ENCODE assay signal across 21 cellular contexts in genomic region chr11:70080763-70081162, GRCh38. TPM values are rescaled to one million over a fixed set of nuclear protein-coding genes. Genes with fewer than 3 reads are reported as not detected.
DNase-seq lines count a peak whose midpoint lies in the region; ATAC-seq and TF ChIP-seq lines count a peak whose summit lies in the region.
"Had no signal": no experiment of that assay in that cellular context is flagged by ENCODE, and none has a peak within 500 bp of the region (broad histone marks: within the 10 kb centered on the region; RNA-seq: fewer than 3 reads in every experiment).

No MANE protein-coding gene starts in this region.

- no peaks in the 10 kb centered on the region for H3K9me3 ChIP-seq in thoracic aorta
- H3K9me3 ChIP-seq: esophagus muscularis mucosa, heart left ventricle, transverse colon had no signal

- no peaks in the 10 kb centered on the region for H3K4me1 Mint-ChIP-seq in activated CD4-positive, alpha-beta T cell treated with anti-CD3 and anti-CD28 coated beads for 36 hours
- H3K4me1 Mint-ChIP-seq in activated CD4-positive, alpha-beta T cell treated with anti-CD3 and anti-CD28 coated beads, Interleukin-2, amount 10 ng/mL, durations not matched to agents 24 days and 14 days, result no peaks in the 10 kb centered on the region
- no peaks in the 10 kb centered on the region for H3K4me1 Mint-ChIP-seq in activated T-helper 1 cell treated with anti-CD3 and anti-CD28 coated beads, Interleukin-12 subunit alpha, Interleukin-12 subunit beta, Interleukin-2, Interleukin-4 antibody, amounts not matched to agents 30 ng/mL and 10 ng/mL and 1 ng/mL, durations not matched to agents 14 hours and 24 hours and 36 hours (ENCODE audit: low read depth)
- H3K4me1 Mint-ChIP-seq: brain had no signal

- peak overlapping the region; percentile 75 for H3K4me3 ChIP-seq in thoracic aorta
- H3K4me3 ChIP-seq: transverse colon had no signal

- no peak overlapping the region for H3K4me3 Mint-ChIP-seq in activated CD4-positive, alpha-beta T cell treated with anti-CD3 and anti-CD28 coated beads for 36 hours
- H3K4me3 Mint-ChIP-seq in activated CD4-positive, alpha-beta T cell treated with anti-CD3 and anti-CD28 coated beads, Interleukin-2, amount 10 ng/mL, durations not matched to agents 24 days and 14 days, result no peak overlapping the region
- no peak overlapping the region for H3K4me3 Mint-ChIP-seq in activated T-helper 1 cell treated with anti-CD3 and anti-CD28 coated beads, Interleukin-12 subunit alpha, Interleukin-12 subunit beta, Interleukin-2, Interleukin-4 antibody, amounts not matched to agents 30 ng/mL and 10 ng/mL and 1 ng/mL, durations not matched to agents 14 hours and 24 hours and 36 hours
- H3K4me3 Mint-ChIP-seq: brain, WTC11 had no signal

- H3K27ac ChIP-seq in thoracic aorta, result peak overlapping the region; percentile 78 to 88
- H3K27ac ChIP-seq: esophagus muscularis mucosa, transverse colon had no signal

- peaks cover 21% of the 10 kb centered on the region for H3K27me3 Mint-ChIP-seq in activated CD4-positive, alpha-beta T cell treated with anti-CD3 and anti-CD28 coated beads for 36 hours
- peaks cover 35% of the 10 kb centered on the region for H3K27me3 Mint-ChIP-seq in activated CD4-positive, alpha-beta T cell treated with anti-CD3 and anti-CD28 coated beads, Interleukin-2, amount 10 ng/mL, durations not matched to agents 24 days and 14 days
- H3K27me3 Mint-ChIP-seq in activated T-helper 1 cell treated with anti-CD3 and anti-CD28 coated beads, Interleukin-12 subunit alpha, Interleukin-12 subunit beta, Interleukin-2, Interleukin-4 antibody, amounts not matched to agents 30 ng/mL and 10 ng/mL and 1 ng/mL, durations not matched to agents 14 hours and 24 hours and 36 hours (ENCODE audit: insufficient read depth), result peaks cover 17% of the 10 kb centered on the region

- TF ChIP-seq CTCF in thoracic aorta (IDR thresholded peaks at IDR 0.05), result no peak

- CTCF ChIA-PET in activated CD4-positive, alpha-beta T cell treated with anti-CD3 and anti-CD28 coated beads for 36 hours (lab: Charles Lee), result no interaction called here

- H3K27me3 ChIP-seq in thoracic aorta (replicated peaks; ENCODE audit: insufficient read depth), result no peaks in the 10 kb centered on the region

- H3K36me3 Mint-ChIP-seq in activated CD4-positive, alpha-beta T cell treated with anti-CD3 and anti-CD28 coated beads for 36 hours (ENCODE audit: low read depth), result no peaks in the 10 kb centered on the region
- H3K36me3 Mint-ChIP-seq in activated CD4-positive, alpha-beta T cell treated with anti-CD3 and anti-CD28 coated beads, Interleukin-2, amount 10 ng/mL, durations not matched to agents 24 days and 14 days (ENCODE audit: low read depth), result no peaks in the 10 kb centered on the region
- H3K36me3 Mint-ChIP-seq in activated T-helper 1 cell treated with anti-CD3 and anti-CD28 coated beads, Interleukin-12 subunit alpha, Interleukin-12 subunit beta, Interleukin-2, Interleukin-4 antibody, amounts not matched to agents 30 ng/mL and 10 ng/mL and 1 ng/mL, durations not matched to agents 14 hours and 24 hours and 36 hours (ENCODE audit: low read depth), result no peaks in the 10 kb centered on the region
- H3K36me3 Mint-ChIP-seq: brain, WTC11 had no signal

- no peak for ATAC-seq in activated CD4-positive, alpha-beta T cell treated with anti-CD3 and anti-CD28 coated beads for 36 hours
- no peak for ATAC-seq in thoracic aorta (ENCODE audit: insufficient number of reproducible peaks, low FRiP score, low read depth)
- no peak for ATAC-seq in GM21367 (IDR thresholded peaks at IDR 0.05; ENCODE audit: unreplicated experiment)
- ATAC-seq: heart left ventricle, Panc1, WTC11 had no signal

- POLR2A ChIA-PET in activated CD4-positive, alpha-beta T cell treated with anti-CD3 and anti-CD28 coated beads for 36 hours (lab: Charles Lee), result no interaction called here

- no peaks in the 10 kb centered on the region for H3K9me3 Mint-ChIP-seq in activated CD4-positive, alpha-beta T cell treated with anti-CD3 and anti-CD28 coated beads for 36 hours (ENCODE audit: low read depth)
- H3K9me3 Mint-ChIP-seq in activated CD4-positive, alpha-beta T cell treated with anti-CD3 and anti-CD28 coated beads, Interleukin-2, amount 10 ng/mL, durations not matched to agents 24 days and 14 days, result no peaks in the 10 kb centered on the region
- H3K9me3 Mint-ChIP-seq in activated T-helper 1 cell treated with anti-CD3 and anti-CD28 coated beads, Interleukin-12 subunit alpha, Interleukin-12 subunit beta, Interleukin-2, Interleukin-4 antibody, amounts not matched to agents 30 ng/mL and 10 ng/mL and 1 ng/mL, durations not matched to agents 14 hours and 24 hours and 36 hours, result no peaks in the 10 kb centered on the region
- H3K9me3 Mint-ChIP-seq: brain, WTC11 had no signal

- H3K36me3 ChIP-seq in thoracic aorta, result no peaks in the 10 kb centered on the region
- H3K36me3 ChIP-seq: esophagus muscularis mucosa, transverse colon had no signal

- peak; percentile 12 for DNase-seq in activated CD4-positive, alpha-beta T cell treated with anti-CD3 and anti-CD28 coated beads for 36 hours
- no peak for DNase-seq in activated CD4-positive, alpha-beta T cell treated with anti-CD3 and anti-CD28 coated beads, Interleukin-2, amount 10 ng/mL, durations not matched to agents 24 days and 14 days
- peak; percentile 90 for DNase-seq in SW480 (ENCODE audit: low spot score)
- DNase-seq in kidney tubule cell (ENCODE audit: low spot score), result peak; percentile 17
- DNase-seq in thoracic aorta (ENCODE audit: low spot score), result no peak
- no peak for DNase-seq in activated T-helper 1 cell treated with anti-CD3 and anti-CD28 coated beads, Interleukin-12 subunit alpha, Interleukin-12 subunit beta, Interleukin-2, Interleukin-4 antibody, amounts not matched to agents 30 ng/mL and 10 ng/mL and 1 ng/mL, durations not matched to agents 14 hours and 24 hours and 36 hours (ENCODE audit: low spot score)
- DNase-seq in inferior parietal cortex (ENCODE audit: extremely low spot score), result no peak
- DNase-seq: DMS79, IMR-90, kidney glomerular epithelial cell, NCI-H1048, NCI-H2081 treated with DMSO at 0.1 percent for 48 hours, NCI-H524 treated with DMSO at 0.1 percent for 48 hours, transverse colon had no signal

- H3K27ac Mint-ChIP-seq in activated CD4-positive, alpha-beta T cell treated with anti-CD3 and anti-CD28 coated beads for 36 hours, result no peak overlapping the region
- no peak overlapping the region for H3K27ac Mint-ChIP-seq in activated CD4-positive, alpha-beta T cell treated with anti-CD3 and anti-CD28 coated beads, Interleukin-2, amount 10 ng/mL, durations not matched to agents 24 days and 14 days
- no peak overlapping the region for H3K27ac Mint-ChIP-seq in activated T-helper 1 cell treated with anti-CD3 and anti-CD28 coated beads, Interleukin-12 subunit alpha, Interleukin-12 subunit beta, Interleukin-2, Interleukin-4 antibody, amounts not matched to agents 30 ng/mL and 10 ng/mL and 1 ng/mL, durations not matched to agents 14 hours and 24 hours and 36 hours
- H3K27ac Mint-ChIP-seq: brain, WTC11 had no signal

- intact Hi-C loops in activated CD4-positive, alpha-beta T cell treated with anti-CD3 and anti-CD28 coated beads for 36 hours (cut with DNase I, micrococcal nuclease), result no loop called here
- intact Hi-C loops in activated CD4-positive, alpha-beta T cell treated with anti-CD3 and anti-CD28 coated beads, Interleukin-2, amount 10 ng/mL, durations not matched to agents 24 days and 14 days (cut with micrococcal nuclease), result no loop called here
- intact Hi-C loops in activated T-helper 1 cell treated with anti-CD3 and anti-CD28 coated beads, Interleukin-12 subunit alpha, Interleukin-12 subunit beta, Interleukin-2, Interleukin-4 antibody, amounts not matched to agents 30 ng/mL and 10 ng/mL and 1 ng/mL, durations not matched to agents 14 hours and 24 hours and 36 hours (cut with micrococcal nuclease), result no loop called here

- peaks cover 19 to 79% of the 10 kb centered on the region in 2 donors for H3K4me1 ChIP-seq in thoracic aorta (ENCODE audit: control insufficient read depth in 1 of 2, low read depth in 2 of 2)

RNA-seq across cellular contexts. Expression of gene ANO1, which starts 2.6 kb away (rescaled TPM):
- total RNA-seq in activated CD4-positive, alpha-beta T cell treated with anti-CD3 and anti-CD28 coated beads for 36 hours, result not detected
- total RNA-seq in activated CD4-positive, alpha-beta T cell treated with anti-CD3 and anti-CD28 coated beads, Interleukin-2, amount 10 ng/mL, durations not matched to agents 24 days and 14 days, result not detected in 2 replicates
- total RNA-seq in thoracic aorta, result 100 to 1,000 TPM; 122 to 161 TPM
- total RNA-seq in activated T-helper 1 cell treated with anti-CD3 and anti-CD28 coated beads, Interleukin-12 subunit alpha, Interleukin-12 subunit beta, Interleukin-2, Interleukin-4 antibody, amounts not matched to agents 30 ng/mL and 10 ng/mL and 1 ng/mL, durations not matched to agents 14 hours and 24 hours and 36 hours, result not detected in 2 replicates
- total RNA-seq: dermis microvascular lymphatic vessel endothelial cell had no signal

Comparison
In these comparisons a context has a peak if more than half of its experiments do, and no peak if none do; other contexts are left out.
1. DNase-seq: peak in activated CD4-positive, alpha-beta T cell treated with anti-CD3 and anti-CD28 coated beads for 36 hours (single experiment), SW480 (single experiment) and kidney tubule cell (single experiment); none in activated CD4-positive, alpha-beta T cell treated with anti-CD3 and anti-CD28 coated beads, Interleukin-2, amount 10 ng/mL, durations not matched to agents 24 days and 14 days (single experiment), thoracic aorta (single experiment), activated T-helper 1 cell treated with anti-CD3 and anti-CD28 coated beads, Interleukin-12 subunit alpha, Interleukin-12 subunit beta, Interleukin-2, Interleukin-4 antibody, amounts not matched to agents 30 ng/mL and 10 ng/mL and 1 ng/mL, durations not matched to agents 14 hours and 24 hours and 36 hours (single experiment) and inferior parietal cortex (single experiment).
2. RNA of gene ANO1, which starts 2.6 kb away (total RNA-seq): 122 to 161 TPM in thoracic aorta; not detected in activated CD4-positive, alpha-beta T cell treated with anti-CD3 and anti-CD28 coated beads for 36 hours, not detected in activated CD4-positive, alpha-beta T cell treated with anti-CD3 and anti-CD28 coated beads, Interleukin-2, amount 10 ng/mL, durations not matched to agents 24 days and 14 days and not detected in activated T-helper 1 cell treated with anti-CD3 and anti-CD28 coated beads, Interleukin-12 subunit alpha, Interleukin-12 subunit beta, Interleukin-2, Interleukin-4 antibody, amounts not matched to agents 30 ng/mL and 10 ng/mL and 1 ng/mL, durations not matched to agents 14 hours and 24 hours and 36 hours; every median in the first group is over 100 times any median in the second.